24 cellular contexts compared by ENCODE assay signal in genomic region chr19:50507376-50507775, GRCh38. TPM values are rescaled to one million over a fixed set of nuclear protein-coding genes. Genes with fewer than 3 reads are reported as not detected.
"Had no signal": no experiment of that assay in that cellular context is flagged by ENCODE, and none has a peak within 500 bp of the region (broad histone marks: within the 10 kb centered on the region; RNA-seq: fewer than 3 reads in every experiment).

No MANE protein-coding gene starts in this region.

- H3K4me3 ChIP-seq: esophagus squamous epithelium, hepatocyte, skin epidermis, suprapubic skin, transverse colon had no signal

- H3K79me2 ChIP-seq: hepatocyte had no signal

- H3K27me3 Mint-ChIP-seq: activated CD8-positive, alpha-beta T cell treated with anti-CD3 and anti-CD28 coated beads for 36 hours; progenitor cell of endocrine pancreas; stimulated activated naive CD8-positive, alpha-beta T cell treated with anti-CD3 and anti-CD28 coated beads, Interleukin-15, amount 100 ng/mL, for 72 hours had no signal

- ATAC-seq: activated CD8-positive, alpha-beta T cell treated with anti-CD3 and anti-CD28 coated beads for 36 hours; left colon; right cardiac atrium; stimulated activated naive CD8-positive, alpha-beta T cell treated with anti-CD3 and anti-CD28 coated beads, Interleukin-15, amount 100 ng/mL, for 72 hours had no signal

- H3K9me3 Mint-ChIP-seq: activated CD8-positive, alpha-beta T cell treated with anti-CD3 and anti-CD28 coated beads for 36 hours; activated naive CD4-positive, alpha-beta T cell treated with anti-CD3 and anti-CD28 coated beads, Interleukin-2, amount 10 ng/mL, durations not matched to agents 7 days and 5 days; activated T-helper 2 cell treated with anti-CD3 and anti-CD28 coated beads, Interferon-gamma antibody, Interleukin-2, Interleukin-4, amounts not matched to agents 10 μg/mL and 5 μg/mL and 100 μg/mL, durations not matched to agents 14 hours and 24 hours and 36 hours; nephron progenitor cell; stimulated activated naive CD8-positive, alpha-beta T cell treated with anti-CD3 and anti-CD28 coated beads, Interleukin-15, amount 100 ng/mL, for 72 hours had no signal

- H3K27ac Mint-ChIP-seq: activated naive CD4-positive, alpha-beta T cell treated with anti-CD3 and anti-CD28 coated beads, Interleukin-2, amount 10 ng/mL, durations not matched to agents 7 days and 5 days; activated T-helper 2 cell treated with anti-CD3 and anti-CD28 coated beads, Interferon-gamma antibody, Interleukin-2, Interleukin-4, amounts not matched to agents 10 μg/mL and 5 μg/mL and 100 μg/mL, durations not matched to agents 14 hours and 24 hours and 36 hours; nephron progenitor cell; progenitor cell of endocrine pancreas had no signal

- DNase-seq: activated CD8-positive, alpha-beta T cell treated with anti-CD3 and anti-CD28 coated beads for 36 hours; activated naive CD4-positive, alpha-beta T cell treated with anti-CD3 and anti-CD28 coated beads, Interleukin-2, amount 10 ng/mL, durations not matched to agents 7 days and 5 days; activated T-cell treated with anti-CD3 and anti-CD28 coated beads, Interleukin-2, amount 50 U/mL, for 1 hour; dermis blood vessel endothelial cell; effector memory CD4-positive, alpha-beta T cell; esophagus squamous epithelium; left colon; midbrain; nephron progenitor cell; SJCRH30; stimulated activated CD4-positive, alpha-beta T cell treated with anti-CD3 and anti-CD28 coated beads, Interleukin-15, amount 100 ng/mL, for 24 hours; stimulated activated CD4-positive, alpha-beta T cell treated with anti-CD3 and anti-CD28 coated beads, Interleukin-2, amount 100 ng/mL, for 48 hours; stimulated activated naive CD8-positive, alpha-beta T cell treated with anti-CD3 and anti-CD28 coated beads, Interleukin-15, amount 100 ng/mL, for 72 hours; transverse colon had no signal

- H3K9me3 ChIP-seq: esophagus squamous epithelium, SJCRH30, suprapubic skin, transverse colon had no signal

- H3K27ac ChIP-seq: esophagus squamous epithelium, hepatocyte, skin epidermis, suprapubic skin, transverse colon had no signal

- H3K27me3 ChIP-seq: esophagus squamous epithelium, hepatocyte, SJCRH30, suprapubic skin, transverse colon had no signal

- H2AFZ ChIP-seq: hepatocyte had no signal

- H3K36me3 ChIP-seq: SJCRH30, transverse colon had no signal

- H3K4me3 Mint-ChIP-seq: activated CD8-positive, alpha-beta T cell treated with anti-CD3 and anti-CD28 coated beads for 36 hours; activated naive CD4-positive, alpha-beta T cell treated with anti-CD3 and anti-CD28 coated beads, Interleukin-2, amount 10 ng/mL, durations not matched to agents 7 days and 5 days; nephron progenitor cell; stimulated activated naive CD8-positive, alpha-beta T cell treated with anti-CD3 and anti-CD28 coated beads, Interleukin-15, amount 100 ng/mL, for 72 hours had no signal

- H3K4me2 ChIP-seq: hepatocyte had no signal

RNA-seq across cellular contexts. Expression of gene ASPDH, which starts 6.3 kb away (rescaled TPM):
- total RNA-seq: activated CD8-positive, alpha-beta T cell treated with anti-CD3 and anti-CD28 coated beads for 36 hours; activated T-helper 2 cell treated with anti-CD3 and anti-CD28 coated beads, Interferon-gamma antibody, Interleukin-2, Interleukin-4, amounts not matched to agents 10 μg/mL and 5 μg/mL and 100 μg/mL, durations not matched to agents 14 hours and 24 hours and 36 hours; dermis blood vessel endothelial cell; esophagus squamous epithelium; glomerular endothelial cell; left colon; lung microvascular endothelial cell; omental fat pad; progenitor cell of endocrine pancreas; right cardiac atrium; SJCRH30; suprapubic skin; T-helper 2 cell treated with Interferon-gamma antibody and Interleukin-4, amounts not matched to agents 100 ng/mL and 5 ng/mL, for 36 hours; transverse colon had no signal
- polyA plus RNA-seq: right cardiac atrium had no signal

RNA-seq across cellular contexts. Expression of gene GARIN5A, which starts 30.7 kb away (rescaled TPM):
- total RNA-seq: glomerular endothelial cell had no signal
